19 cellular contexts compared by ENCODE assay signal in the genomic region with DNA sequence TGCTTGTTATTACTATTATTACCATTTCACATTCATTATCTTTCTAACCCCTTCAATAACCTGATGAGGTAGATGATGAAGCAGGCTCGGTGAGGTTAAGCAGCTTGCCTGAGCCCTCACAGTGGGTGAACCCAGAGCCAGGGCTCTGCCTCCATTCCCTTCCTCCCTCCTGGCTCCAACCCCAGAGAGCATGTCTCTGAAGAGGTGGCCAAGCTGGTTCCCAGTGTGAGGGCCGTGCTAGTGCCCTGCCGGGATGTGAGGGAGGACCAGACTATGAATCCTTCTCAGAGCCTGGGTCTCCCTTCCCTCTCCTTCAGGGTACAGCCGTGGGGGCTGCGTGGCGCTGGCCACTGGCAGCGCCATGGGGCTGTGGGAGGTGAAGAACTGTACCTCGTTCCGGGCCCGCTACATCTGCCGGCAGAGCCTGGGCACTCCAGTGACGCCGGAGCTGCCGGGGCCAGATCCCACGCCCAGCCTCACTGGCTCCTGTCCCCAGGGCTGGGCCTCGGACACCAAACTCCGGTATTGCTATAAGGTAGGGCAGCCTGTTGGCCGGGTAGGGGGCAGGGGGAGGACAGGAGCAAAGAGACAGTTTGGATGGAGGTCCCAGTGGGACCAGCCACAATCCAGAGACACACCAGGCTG.
"Had no signal": no experiment of that assay in that cellular context is flagged by ENCODE, and none has a peak within 500 bp of the region (broad histone marks: within the 10 kb centered on the region; RNA-seq: fewer than 3 reads in every experiment).

No MANE protein-coding gene starts in this region.

- DNase-seq: effector memory CD8-positive, alpha-beta T cell; gastrocnemius medialis; heart right ventricle; kidney glomerular epithelial cell; mesendoderm; naive thymus-derived CD4-positive, alpha-beta T cell; ovary; right cardiac atrium; stimulated activated CD4-positive, alpha-beta T cell treated with anti-CD3 and anti-CD28 coated beads, Interleukin-15, amount 100 ng/mL, for 24 hours; stimulated activated CD4-positive, alpha-beta T cell treated with anti-CD3 and anti-CD28 coated beads, Interleukin-1b, Interleukin-23, amount 100 ng/mL, for 48 hours; stimulated activated CD4-positive, alpha-beta T cell treated with anti-CD3 and anti-CD28 coated beads, Interleukin-4, amount 100 ng/mL, for 24 hours; tibial artery; upper lobe of left lung had no signal

- ATAC-seq: effector memory CD8-positive, alpha-beta T cell; gastrocnemius medialis; heart right ventricle; left lung; naive thymus-derived CD4-positive, alpha-beta T cell; right cardiac atrium; stimulated activated memory B cell treated with anti-CD40 and anti-IgM and Interleukin-4, amounts not matched to agents 10 μg/mL and 1 μg/mL and 100 μg/mL, for 72 hours had no signal

- H3K27me3 ChIP-seq: esophagus muscularis mucosa, gastrocnemius medialis, heart right ventricle, left lung, ovary, tibial artery, upper lobe of left lung, vagina had no signal

- H3K27ac ChIP-seq: epithelial cell of prostate, esophagus muscularis mucosa, gastrocnemius medialis, heart right ventricle, left lung, ovary, tibial artery, upper lobe of left lung, vagina had no signal

- H3K4me3 ChIP-seq: esophagus muscularis mucosa, gastrocnemius medialis, heart right ventricle, left lung, lung, ovary, tibial artery, upper lobe of left lung, vagina had no signal

- H3K4me1 ChIP-seq: gastrocnemius medialis, upper lobe of left lung had no signal

- H3K36me3 ChIP-seq: gastrocnemius medialis, ovary had no signal

- H3K9me3 ChIP-seq: esophagus muscularis mucosa, gastrocnemius medialis, heart right ventricle, left lung, ovary, tibial artery, upper lobe of left lung, vagina had no signal
